29 cellular contexts compared by ENCODE assay signal in the genomic region with DNA sequence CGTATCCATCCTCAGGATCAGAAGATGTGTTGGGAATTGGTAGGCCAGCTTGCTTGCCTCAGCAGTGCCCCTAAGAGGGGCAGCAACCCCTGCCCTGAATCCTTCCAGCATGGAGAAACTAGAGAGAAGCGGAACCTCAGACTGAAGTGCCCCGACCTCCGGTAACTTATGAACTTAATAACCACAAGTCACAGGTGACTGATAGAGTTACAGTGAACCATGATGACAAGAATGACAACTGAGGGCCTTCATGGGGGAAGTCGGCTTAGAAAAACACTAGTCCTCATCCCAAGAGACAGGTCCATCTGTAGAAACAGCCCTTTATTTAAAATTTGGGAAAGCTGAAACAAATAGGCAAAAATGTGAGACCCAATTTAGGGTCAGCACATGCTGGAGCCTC.
"Had no signal": no experiment of that assay in that cellular context is flagged by ENCODE, and none has a peak within 500 bp of the region (broad histone marks: within the 10 kb centered on the region; RNA-seq: fewer than 3 reads in every experiment).

No MANE protein-coding gene starts in this region.

- H3K79me2 ChIP-seq: parathyroid adenoma had no signal

- H3K27ac Mint-ChIP-seq: naive thymus-derived CD4-positive, alpha-beta T cell; natural killer cell; nephron; neural progenitor cell; progenitor cell of endocrine pancreas; stimulated activated effector memory CD8-positive, alpha-beta T cell treated with anti-CD3 and anti-CD28 coated beads, Interleukin-12 subunit alpha, Interleukin-12 subunit beta, amount 100 ng/mL, for 72 hours; stimulated activated naive CD8-positive, alpha-beta T cell treated with anti-CD3 and anti-CD28 coated beads, Interleukin-15, amount 100 ng/mL, for 72 hours; type B pancreatic cell had no signal

- DNase-seq: naive thymus-derived CD4-positive, alpha-beta T cell; natural killer cell; occipital lobe; posterior cingulate gyrus; psoas muscle; right cardiac atrium; right lobe of liver; sigmoid colon; small intestine; stimulated activated CD4-positive, alpha-beta T cell treated with anti-CD3 and anti-CD28 coated beads, Interleukin-15, amount 100 ng/mL, for 24 hours; stimulated activated CD4-positive, alpha-beta T cell treated with anti-CD3 and anti-CD28 coated beads, Interleukin-2, amount 100 ng/mL, for 24 hours; stimulated activated CD4-positive, alpha-beta T cell treated with anti-CD3 and anti-CD28 coated beads, Interleukin-2, amount 100 ng/mL, for 48 hours; stimulated activated CD4-positive, alpha-beta T cell treated with anti-CD3 and anti-CD28 coated beads, Interleukin-4, amount 100 ng/mL, for 24 hours; stimulated activated naive CD4-positive, alpha-beta T cell; stimulated activated naive CD8-positive, alpha-beta T cell treated with anti-CD3 and anti-CD28 coated beads, Interleukin-15, amount 100 ng/mL, for 72 hours; stimulated activated naive CD8-positive, alpha-beta T cell treated with anti-CD3 and anti-CD28 coated beads, Interleukin-15, Interleukin-2, amounts not matched to agents 100 U/mL and 50 U/mL, for 24 hours; substantia nigra; testis; tibial artery; transverse colon; upper lobe of right lung; uterus had no signal

- ATAC-seq: naive thymus-derived CD4-positive, alpha-beta T cell; natural killer cell; psoas muscle; right cardiac atrium; stimulated activated effector memory CD8-positive, alpha-beta T cell treated with anti-CD3 and anti-CD28 coated beads, Interleukin-12 subunit alpha, Interleukin-12 subunit beta, amount 100 ng/mL, for 72 hours; stimulated activated naive CD8-positive, alpha-beta T cell treated with anti-CD3 and anti-CD28 coated beads, Interleukin-15, amount 100 ng/mL, for 72 hours; stimulated activated naive CD8-positive, alpha-beta T cell treated with anti-CD3 and anti-CD28 coated beads, Interleukin-15, Interleukin-2, amounts not matched to agents 100 U/mL and 50 U/mL, for 24 hours; upper lobe of right lung had no signal

- H3K4me3 Mint-ChIP-seq: naive thymus-derived CD4-positive, alpha-beta T cell; natural killer cell; nephron; neural progenitor cell; stimulated activated effector memory CD8-positive, alpha-beta T cell treated with anti-CD3 and anti-CD28 coated beads, Interleukin-12 subunit alpha, Interleukin-12 subunit beta, amount 100 ng/mL, for 72 hours; stimulated activated naive CD8-positive, alpha-beta T cell treated with anti-CD3 and anti-CD28 coated beads, Interleukin-15, amount 100 ng/mL, for 72 hours; type B pancreatic cell had no signal

- H3K9me3 Mint-ChIP-seq: natural killer cell; nephron; neural progenitor cell; stimulated activated effector memory CD8-positive, alpha-beta T cell treated with anti-CD3 and anti-CD28 coated beads, Interleukin-12 subunit alpha, Interleukin-12 subunit beta, amount 100 ng/mL, for 72 hours; stimulated activated naive CD8-positive, alpha-beta T cell treated with anti-CD3 and anti-CD28 coated beads, Interleukin-15, amount 100 ng/mL, for 72 hours; type B pancreatic cell had no signal

- H3K27me3 ChIP-seq: neural progenitor cell, right lobe of liver, sigmoid colon, suprapubic skin, testis, tibial artery, transverse colon, upper lobe of right lung, uterus had no signal

- H3K4me1 Mint-ChIP-seq: naive thymus-derived CD4-positive, alpha-beta T cell; natural killer cell; nephron; neural progenitor cell; stimulated activated effector memory CD8-positive, alpha-beta T cell treated with anti-CD3 and anti-CD28 coated beads, Interleukin-12 subunit alpha, Interleukin-12 subunit beta, amount 100 ng/mL, for 72 hours; stimulated activated naive CD8-positive, alpha-beta T cell treated with anti-CD3 and anti-CD28 coated beads, Interleukin-15, amount 100 ng/mL, for 72 hours had no signal

- H3K27me3 Mint-ChIP-seq: progenitor cell of endocrine pancreas, type B pancreatic cell had no signal

- H3K27ac ChIP-seq: neural progenitor cell, parathyroid adenoma, psoas muscle, right lobe of liver, sigmoid colon, suprapubic skin, testis, tibial artery, transverse colon, upper lobe of right lung, uterus had no signal

- H3K9me3 ChIP-seq: psoas muscle, right lobe of liver, sigmoid colon, suprapubic skin, testis, tibial artery, transverse colon, upper lobe of right lung, uterus had no signal

- H3K36me3 Mint-ChIP-seq: naive thymus-derived CD4-positive, alpha-beta T cell; natural killer cell; stimulated activated effector memory CD8-positive, alpha-beta T cell treated with anti-CD3 and anti-CD28 coated beads, Interleukin-12 subunit alpha, Interleukin-12 subunit beta, amount 100 ng/mL, for 72 hours had no signal

- H3K36me3 ChIP-seq: uterus had no signal

- H3K4me1 ChIP-seq: neural progenitor cell, parathyroid adenoma, psoas muscle, right lobe of liver, sigmoid colon, suprapubic skin, tibial artery, upper lobe of right lung, uterus had no signal

- H3K4me2 ChIP-seq: neural progenitor cell had no signal

- H3K4me3 ChIP-seq: neural progenitor cell, psoas muscle, right lobe of liver, sigmoid colon, suprapubic skin, testis, tibial artery, transverse colon, upper lobe of right lung, uterus had no signal
